ENCODE assay signal across 1 cellular context in the genomic region with DNA sequence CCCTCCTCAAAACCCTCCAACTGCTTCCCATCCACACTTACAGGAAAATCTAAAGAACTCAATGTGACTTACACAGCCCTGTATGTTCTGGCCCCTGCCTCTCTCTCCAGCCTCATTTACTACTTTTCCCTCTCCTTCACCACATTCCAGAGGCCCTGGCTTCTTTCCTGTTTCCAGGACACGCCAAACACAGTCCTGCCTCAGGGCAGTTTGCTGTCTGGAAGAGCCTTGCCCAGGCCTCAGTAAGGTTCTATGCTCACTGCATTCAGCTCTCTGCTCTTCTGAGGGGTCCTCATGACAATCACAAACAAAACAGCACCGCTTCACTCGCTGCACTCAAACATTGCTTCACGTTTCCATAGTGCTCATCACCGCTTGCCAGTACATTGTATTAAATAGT.
TF ChIP-seq lines count a peak whose summit lies in the region.

No MANE protein-coding gene starts in this region.

TF ChIP-seq in endothelial cell of umbilical vein, 7 proteins besides CTCF, POLR2A, EP300 and RAD21:
- TF ChIP-seq POLR2AphosphoS5 (IDR thresholded peaks at IDR 0.05; ENCODE audit: insufficient read depth, low read depth, low read length): no peak
- TF ChIP-seq JUN (IDR thresholded peaks at IDR 0.05; ENCODE audit: borderline replicate concordance, insufficient read depth, insufficient read length, low read depth): no peak
- TF ChIP-seq GATA2 (IDR thresholded peaks at IDR 0.05; ENCODE audit: insufficient read depth, insufficient read length, low read depth, low read length): no peak
- no peak for TF ChIP-seq MYC (IDR thresholded peaks at IDR 0.05; ENCODE audit: low read depth, low read length)
- no peak for TF ChIP-seq MAX (IDR thresholded peaks at IDR 0.05; ENCODE audit: insufficient read depth, insufficient read length)
- no peak for TF ChIP-seq FOS (IDR thresholded peaks at IDR 0.05; ENCODE audit: borderline replicate concordance, insufficient read depth, low read length)
- TF ChIP-seq EZH2 (IDR thresholded peaks at IDR 0.05; ENCODE audit: borderline replicate concordance, low read depth, low read length, severe bottlenecking): no peak
